1 cellular context compared by ENCODE assay signal in the genomic region with DNA sequence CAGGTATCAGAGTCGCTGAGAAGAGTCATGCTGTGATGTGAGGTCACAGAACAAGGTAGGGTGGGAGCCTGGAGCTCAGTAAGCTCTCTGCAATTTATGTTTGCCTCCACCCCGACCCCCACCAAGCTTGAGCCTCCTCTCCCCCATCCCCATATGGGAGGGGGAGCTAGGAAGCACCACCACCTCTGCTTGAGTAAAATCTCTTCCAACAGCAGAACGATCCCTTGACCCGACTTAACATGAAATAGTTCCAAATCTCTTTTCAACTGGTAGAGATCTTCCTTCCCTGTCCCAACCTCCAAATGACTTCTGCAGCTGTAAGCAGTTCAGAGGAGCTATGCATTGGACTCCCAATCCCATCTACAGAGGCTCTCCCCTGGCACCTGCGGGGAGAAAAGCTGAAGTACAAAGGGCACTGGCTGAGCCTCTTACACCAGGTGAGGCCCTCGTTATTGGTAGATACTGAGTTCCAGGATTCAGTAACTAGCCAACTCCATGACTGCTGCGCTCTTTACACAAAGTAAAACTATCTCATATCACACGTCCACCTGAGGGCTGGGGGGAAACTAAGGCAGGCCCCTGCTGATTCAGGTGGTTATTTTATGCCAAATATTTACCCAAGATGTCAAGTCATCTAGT.
TF ChIP-seq lines count a peak whose summit lies in the region.

No MANE protein-coding gene starts in this region.

TF ChIP-seq in HepG2, 621 proteins besides CTCF, POLR2A, EP300 and RAD21 (continued from another document):
- TF ChIP-seq ZNF639 (CRISPR knock-in tag; conservative IDR thresholded peaks at IDR 0.05) (no peak), PAF1 (CRISPR knock-in tag; IDR thresholded peaks at IDR 0.05) (peak; percentile 48; the same call in 1 of the 2 replicates), ZNF530 (CRISPR knock-in tag; IDR thresholded peaks at IDR 0.05; ENCODE audit: low read depth) (no peak), NFE2L1 (CRISPR knock-in tag; IDR thresholded peaks at IDR 0.05; ENCODE audit: borderline replicate concordance) (no peak), NR2C2 (CRISPR knock-in tag; IDR thresholded peaks at IDR 0.05; ENCODE audit: borderline replicate concordance) (0 out of 2 replicates have a peak, but pooled peaks have one; percentile 12)
- TF ChIP-seq, protein P1, sequence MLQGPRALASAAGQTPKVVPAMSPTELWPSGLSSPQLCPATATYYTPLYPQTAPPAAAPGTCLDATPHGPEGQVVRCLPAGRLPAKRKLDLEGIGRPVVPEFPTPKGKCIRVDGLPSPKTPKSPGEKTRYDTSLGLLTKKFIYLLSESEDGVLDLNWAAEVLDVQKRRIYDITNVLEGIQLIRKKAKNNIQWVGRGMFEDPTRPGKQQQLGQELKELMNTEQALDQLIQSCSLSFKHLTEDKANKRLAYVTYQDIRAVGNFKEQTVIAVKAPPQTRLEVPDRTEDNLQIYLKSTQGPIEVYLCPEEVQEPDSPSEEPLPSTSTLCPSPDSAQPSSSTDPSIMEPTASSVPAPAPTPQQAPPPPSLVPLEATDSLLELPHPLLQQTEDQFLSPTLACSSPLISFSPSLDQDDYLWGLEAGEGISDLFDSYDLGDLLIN (CRISPR knock-in tag; IDR thresholded peaks at IDR 0.05; ENCODE audit: borderline replicate concordance) = no peak
- TF ChIP-seq, protein P2, sequence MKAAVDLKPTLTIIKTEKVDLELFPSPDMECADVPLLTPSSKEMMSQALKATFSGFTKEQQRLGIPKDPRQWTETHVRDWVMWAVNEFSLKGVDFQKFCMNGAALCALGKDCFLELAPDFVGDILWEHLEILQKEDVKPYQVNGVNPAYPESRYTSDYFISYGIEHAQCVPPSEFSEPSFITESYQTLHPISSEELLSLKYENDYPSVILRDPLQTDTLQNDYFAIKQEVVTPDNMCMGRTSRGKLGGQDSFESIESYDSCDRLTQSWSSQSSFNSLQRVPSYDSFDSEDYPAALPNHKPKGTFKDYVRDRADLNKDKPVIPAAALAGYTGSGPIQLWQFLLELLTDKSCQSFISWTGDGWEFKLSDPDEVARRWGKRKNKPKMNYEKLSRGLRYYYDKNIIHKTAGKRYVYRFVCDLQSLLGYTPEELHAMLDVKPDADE (CRISPR knock-in tag; IDR thresholded peaks at IDR 0.05) = no peak
- TF ChIP-seq, protein P3, sequence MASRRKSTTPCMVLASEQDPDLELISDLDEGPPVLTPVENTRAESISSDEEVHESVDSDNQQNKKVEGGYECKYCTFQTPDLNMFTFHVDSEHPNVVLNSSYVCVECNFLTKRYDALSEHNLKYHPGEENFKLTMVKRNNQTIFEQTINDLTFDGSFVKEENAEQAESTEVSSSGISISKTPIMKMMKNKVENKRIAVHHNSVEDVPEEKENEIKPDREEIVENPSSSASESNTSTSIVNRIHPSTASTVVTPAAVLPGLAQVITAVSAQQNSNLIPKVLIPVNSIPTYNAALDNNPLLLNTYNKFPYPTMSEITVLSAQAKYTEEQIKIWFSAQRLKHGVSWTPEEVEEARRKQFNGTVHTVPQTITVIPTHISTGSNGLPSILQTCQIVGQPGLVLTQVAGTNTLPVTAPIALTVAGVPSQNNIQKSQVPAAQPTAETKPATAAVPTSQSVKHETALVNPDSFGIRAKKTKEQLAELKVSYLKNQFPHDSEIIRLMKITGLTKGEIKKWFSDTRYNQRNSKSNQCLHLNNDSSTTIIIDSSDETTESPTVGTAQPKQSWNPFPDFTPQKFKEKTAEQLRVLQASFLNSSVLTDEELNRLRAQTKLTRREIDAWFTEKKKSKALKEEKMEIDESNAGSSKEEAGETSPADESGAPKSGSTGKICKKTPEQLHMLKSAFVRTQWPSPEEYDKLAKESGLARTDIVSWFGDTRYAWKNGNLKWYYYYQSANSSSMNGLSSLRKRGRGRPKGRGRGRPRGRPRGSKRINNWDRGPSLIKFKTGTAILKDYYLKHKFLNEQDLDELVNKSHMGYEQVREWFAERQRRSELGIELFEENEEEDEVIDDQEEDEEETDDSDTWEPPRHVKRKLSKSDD (CRISPR knock-in tag; IDR thresholded peaks at IDR 0.05; ENCODE audit: low read depth) = peak; percentile 28; the same call in 1 of the 2 replicates
- TF ChIP-seq, protein P4, sequence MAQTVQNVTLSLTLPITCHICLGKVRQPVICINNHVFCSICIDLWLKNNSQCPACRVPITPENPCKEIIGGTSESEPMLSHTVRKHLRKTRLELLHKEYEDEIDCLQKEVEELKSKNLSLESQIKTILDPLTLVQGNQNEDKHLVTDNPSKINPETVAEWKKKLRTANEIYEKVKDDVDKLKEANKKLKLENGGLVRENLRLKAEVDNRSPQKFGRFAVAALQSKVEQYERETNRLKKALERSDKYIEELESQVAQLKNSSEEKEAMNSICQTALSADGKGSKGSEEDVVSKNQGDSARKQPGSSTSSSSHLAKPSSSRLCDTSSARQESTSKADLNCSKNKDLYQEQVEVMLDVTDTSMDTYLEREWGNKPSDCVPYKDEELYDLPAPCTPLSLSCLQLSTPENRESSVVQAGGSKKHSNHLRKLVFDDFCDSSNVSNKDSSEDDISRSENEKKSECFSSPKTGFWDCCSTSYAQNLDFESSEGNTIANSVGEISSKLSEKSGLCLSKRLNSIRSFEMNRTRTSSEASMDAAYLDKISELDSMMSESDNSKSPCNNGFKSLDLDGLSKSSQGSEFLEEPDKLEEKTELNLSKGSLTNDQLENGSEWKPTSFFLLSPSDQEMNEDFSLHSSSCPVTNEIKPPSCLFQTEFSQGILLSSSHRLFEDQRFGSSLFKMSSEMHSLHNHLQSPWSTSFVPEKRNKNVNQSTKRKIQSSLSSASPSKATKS (CRISPR knock-in tag; IDR thresholded peaks at IDR 0.05) = no peak
TF ChIP-seq in HepG2: peak in this region for 48.
